8 cellular contexts compared by ENCODE assay signal in genomic region chr15:49876401-49877038, GRCh38.
A peak's percentile ranks its signal among the peaks of the same experiment; 100 is the strongest.
DNase-seq lines count a peak whose midpoint lies in the region; ATAC-seq and TF ChIP-seq lines count a peak whose summit lies in the region.

No MANE protein-coding gene starts in this region.

- H3K36me3 Mint-ChIP-seq in activated naive CD8-positive, alpha-beta T cell treated with anti-CD3 and anti-CD28 coated beads, Interleukin-2, amount 10 ng/mL, durations not matched to agents 7 days and 5 days, result peaks cover 28% of the 10 kb centered on the region
- H3K36me3 Mint-ChIP-seq in activated naive CD8-positive, alpha-beta T cell treated with anti-CD3 and anti-CD28 coated beads, Interleukin-2, amount 50 U/mL, for 24 hours (ENCODE audit: low read depth), result no peaks in the 10 kb centered on the region
- peaks cover 20% of the 10 kb centered on the region for H3K36me3 Mint-ChIP-seq in activated CD4-positive, alpha-beta T cell treated with anti-CD3 and anti-CD28 coated beads, Interleukin-2, amount 10 ng/mL, durations not matched to agents 24 days and 14 days (ENCODE audit: low read depth)

- POLR2A ChIA-PET in activated naive CD8-positive, alpha-beta T cell treated with anti-CD3 and anti-CD28 coated beads, Interleukin-2, amount 10 ng/mL, durations not matched to agents 7 days and 5 days (lab: Charles Lee), result no interaction called here

- no peak for ATAC-seq in activated naive CD8-positive, alpha-beta T cell treated with anti-CD3 and anti-CD28 coated beads, Interleukin-2, amount 10 ng/mL, durations not matched to agents 7 days and 5 days (ENCODE audit: low read depth)
- ATAC-seq in activated naive CD8-positive, alpha-beta T cell treated with anti-CD3 and anti-CD28 coated beads, Interleukin-2, amount 50 U/mL, for 24 hours, result no peak
- no peak for ATAC-seq in lung (ENCODE audit: insufficient read depth, low FRiP score)

- peak; percentile 40 for TF ChIP-seq CTCF in choroid plexus epithelial cell (conservative IDR thresholded peaks at IDR 0.05; ENCODE audit: low read depth, low read length)
- no peak for TF ChIP-seq CTCF in lung (IDR thresholded peaks at IDR 0.05; ENCODE audit: control extremely low read depth, extremely low read depth)
- peak in 3 of 4 experiments; percentile 29 to 45 (median 31) for TF ChIP-seq CTCF in uterus (IDR thresholded peaks at IDR 0.05)

- peak overlapping the region; percentile 43 for H3K27ac Mint-ChIP-seq in activated naive CD8-positive, alpha-beta T cell treated with anti-CD3 and anti-CD28 coated beads, Interleukin-2, amount 10 ng/mL, durations not matched to agents 7 days and 5 days
- H3K27ac Mint-ChIP-seq in activated naive CD8-positive, alpha-beta T cell treated with anti-CD3 and anti-CD28 coated beads, Interleukin-2, amount 50 U/mL, for 24 hours, result no peak overlapping the region
- H3K27ac Mint-ChIP-seq in activated CD4-positive, alpha-beta T cell treated with anti-CD3 and anti-CD28 coated beads, Interleukin-2, amount 10 ng/mL, durations not matched to agents 24 days and 14 days, result no peak overlapping the region

- peaks cover 2% of the 10 kb centered on the region for H3K4me1 Mint-ChIP-seq in activated naive CD8-positive, alpha-beta T cell treated with anti-CD3 and anti-CD28 coated beads, Interleukin-2, amount 10 ng/mL, durations not matched to agents 7 days and 5 days
- H3K4me1 Mint-ChIP-seq in activated naive CD8-positive, alpha-beta T cell treated with anti-CD3 and anti-CD28 coated beads, Interleukin-2, amount 50 U/mL, for 24 hours, result no peaks in the 10 kb centered on the region
- no peaks in the 10 kb centered on the region for H3K4me1 Mint-ChIP-seq in activated CD4-positive, alpha-beta T cell treated with anti-CD3 and anti-CD28 coated beads, Interleukin-2, amount 10 ng/mL, durations not matched to agents 24 days and 14 days

- H3K36me3 ChIP-seq in lung (ENCODE audit: control insufficient read depth in 2 of 2, insufficient read depth in 2 of 2, low read length in 2 of 2) (no peaks in the 10 kb centered on the region), uterus (no peaks in the 10 kb centered on the region)

- H3K27me3 Mint-ChIP-seq in activated naive CD8-positive, alpha-beta T cell treated with anti-CD3 and anti-CD28 coated beads, Interleukin-2, amount 10 ng/mL, durations not matched to agents 7 days and 5 days, result no peaks in the 10 kb centered on the region
- no peaks in the 10 kb centered on the region for H3K27me3 Mint-ChIP-seq in activated naive CD8-positive, alpha-beta T cell treated with anti-CD3 and anti-CD28 coated beads, Interleukin-2, amount 50 U/mL, for 24 hours
- no peaks in the 10 kb centered on the region for H3K27me3 Mint-ChIP-seq in activated CD4-positive, alpha-beta T cell treated with anti-CD3 and anti-CD28 coated beads, Interleukin-2, amount 10 ng/mL, durations not matched to agents 24 days and 14 days

- no peak for DNase-seq in activated naive CD8-positive, alpha-beta T cell treated with anti-CD3 and anti-CD28 coated beads, Interleukin-2, amount 10 ng/mL, durations not matched to agents 7 days and 5 days
- DNase-seq in activated naive CD8-positive, alpha-beta T cell treated with anti-CD3 and anti-CD28 coated beads, Interleukin-2, amount 50 U/mL, for 24 hours, result no peak
- DNase-seq in choroid plexus epithelial cell (ENCODE audit: low read depth) (peak; percentile 9), lung (ENCODE audit: low spot score) (no peak), uterus (peak; percentile 45 to 48), NCI-H2029 (lab: John Stamatoyannopoulos, UW) (no peak), medulla oblongata (ENCODE audit: extremely low spot score) (no peak)
- DNase-seq in activated CD4-positive, alpha-beta T cell treated with anti-CD3 and anti-CD28 coated beads, Interleukin-2, amount 10 ng/mL, durations not matched to agents 24 days and 14 days, result no peak

- peak overlapping the region; percentile 40 to 67 for H3K27ac ChIP-seq in lung (ENCODE audit: low read depth in 1 of 2, low read length in 1 of 2)
- H3K27ac ChIP-seq in uterus, result peak overlapping the region; percentile 94 to 97

- H3K4me3 ChIP-seq in choroid plexus epithelial cell (ENCODE audit: low read depth, low read length) (no peak overlapping the region), lung (no peak overlapping the region), uterus (no peak overlapping the region)

- intact Hi-C loops in uterus (cut with DNase I; ENCODE audit: low total_unique reads), result no loop called here
- intact Hi-C loops in activated CD4-positive, alpha-beta T cell treated with anti-CD3 and anti-CD28 coated beads, Interleukin-2, amount 10 ng/mL, durations not matched to agents 24 days and 14 days (cut with micrococcal nuclease), result loop anchor here (5.0 to 10.0 kb wide), 3 partner anchors 176 to 438 kb away; no protein-coding TSS in a partner anchor

- H3K9me3 ChIP-seq in lung (ENCODE audit: control insufficient read depth in 2 of 2, insufficient read depth in 1 of 2, low read length in 1 of 2) (no peaks in the 10 kb centered on the region), uterus (no peaks in the 10 kb centered on the region)

- peaks cover 0 to 6% of the 10 kb centered on the region in 2 donors for H3K4me1 ChIP-seq in lung (ENCODE audit: control insufficient read depth in 2 of 2, insufficient read depth in 2 of 2, low read length in 2 of 2)
- H3K4me1 ChIP-seq in uterus, result peaks cover 0 to 23% of the 10 kb centered on the region in 2 donors

- WGBS in lung, 2 donors, result 79 to 85% methylated on average over 5 of the region's 5 CpGs

- H3K4me3 Mint-ChIP-seq in activated naive CD8-positive, alpha-beta T cell treated with anti-CD3 and anti-CD28 coated beads, Interleukin-2, amount 10 ng/mL, durations not matched to agents 7 days and 5 days, result no peak overlapping the region
- H3K4me3 Mint-ChIP-seq in activated naive CD8-positive, alpha-beta T cell treated with anti-CD3 and anti-CD28 coated beads, Interleukin-2, amount 50 U/mL, for 24 hours, result no peak overlapping the region
- no peak overlapping the region for H3K4me3 Mint-ChIP-seq in activated CD4-positive, alpha-beta T cell treated with anti-CD3 and anti-CD28 coated beads, Interleukin-2, amount 10 ng/mL, durations not matched to agents 24 days and 14 days

- no peaks in the 10 kb centered on the region for H3K9me3 Mint-ChIP-seq in activated naive CD8-positive, alpha-beta T cell treated with anti-CD3 and anti-CD28 coated beads, Interleukin-2, amount 10 ng/mL, durations not matched to agents 7 days and 5 days
- H3K9me3 Mint-ChIP-seq in activated naive CD8-positive, alpha-beta T cell treated with anti-CD3 and anti-CD28 coated beads, Interleukin-2, amount 50 U/mL, for 24 hours, result no peaks in the 10 kb centered on the region
- H3K9me3 Mint-ChIP-seq in activated CD4-positive, alpha-beta T cell treated with anti-CD3 and anti-CD28 coated beads, Interleukin-2, amount 10 ng/mL, durations not matched to agents 24 days and 14 days, result no peaks in the 10 kb centered on the region

- H3K27me3 ChIP-seq in lung (ENCODE audit: control insufficient read depth, insufficient read depth) (no peaks in the 10 kb centered on the region), uterus (no peaks in the 10 kb centered on the region)

- no peak for TF ChIP-seq POLR2A in uterus (IDR thresholded peaks at IDR 0.05)

Comparison
In these comparisons a context has a peak if more than half of its experiments do, and no peak if none do; other contexts are left out.
1. DNase-seq: peak in choroid plexus epithelial cell (single experiment) and uterus (2 of 2); none in activated naive CD8-positive, alpha-beta T cell treated with anti-CD3 and anti-CD28 coated beads, Interleukin-2, amount 10 ng/mL, durations not matched to agents 7 days and 5 days (single experiment), activated naive CD8-positive, alpha-beta T cell treated with anti-CD3 and anti-CD28 coated beads, Interleukin-2, amount 50 U/mL, for 24 hours (single experiment), lung (single experiment), activated CD4-positive, alpha-beta T cell treated with anti-CD3 and anti-CD28 coated beads, Interleukin-2, amount 10 ng/mL, durations not matched to agents 24 days and 14 days (single experiment), NCI-H2029 (single experiment) and medulla oblongata (single experiment).